1 cellular context compared by ENCODE assay signal in genomic region chr18:515838-516237, GRCh38.
TF ChIP-seq lines count a peak whose summit lies in the region.

No MANE protein-coding gene starts in this region.

TF ChIP-seq in HEK293, 187 proteins besides CTCF, POLR2A, EP300 and RAD21 (continued from another document):
- TF ChIP-seq BCL6B (tag by site-specific recombination; IDR thresholded peaks at IDR 0.05) = peak; percentile 64; the same call in 1 of the 2 replicates
- no peak for TF ChIP-seq ZNF48 (tag by site-specific recombination; IDR thresholded peaks at IDR 0.05)
- TF ChIP-seq ZNF449 (tag by site-specific recombination; IDR thresholded peaks at IDR 0.05) = no peak
- no peak for TF ChIP-seq ZNF19 (tag by site-specific recombination; IDR thresholded peaks at IDR 0.05; ENCODE audit: low read depth)
